ENCODE assay signal across 7 cellular contexts in the genomic region with DNA sequence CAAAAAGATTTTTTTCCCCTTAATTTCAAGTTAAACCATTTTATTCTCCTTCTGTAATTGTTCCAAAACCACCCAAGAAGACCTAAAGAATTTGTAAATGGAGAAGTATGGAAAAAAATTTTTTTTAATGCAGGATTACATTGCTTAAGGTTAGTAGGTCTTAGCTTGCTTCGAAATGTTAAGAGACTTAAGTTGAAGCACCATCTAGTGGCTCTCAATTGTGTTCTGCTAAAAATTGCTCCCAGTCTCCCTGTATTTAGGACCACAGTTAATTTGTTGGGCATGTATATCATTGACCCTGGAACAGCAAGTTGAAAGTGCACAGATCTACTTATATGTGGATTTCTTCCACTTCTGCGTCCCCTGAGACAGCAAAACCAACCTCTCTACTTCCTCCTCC. TPM values are rescaled to one million over a fixed set of nuclear protein-coding genes. Genes with fewer than 3 reads are reported as not detected.
A peak's percentile ranks its signal among the peaks of the same experiment; 100 is the strongest.
DNase-seq lines count a peak whose midpoint lies in the region; ATAC-seq and TF ChIP-seq lines count a peak whose summit lies in the region.

No MANE protein-coding gene starts in this region.

- H2AFZ ChIP-seq in OCI-LY1 (ENCODE audit: low read length) (no peak overlapping the region), fibroblast of lung (ENCODE audit: low read length) (no peak overlapping the region)

- H3K27ac ChIP-seq in OCI-LY1 (ENCODE audit: low read depth, low read length, poor library complexity, severe bottlenecking) (no peak overlapping the region), fibroblast of lung (ENCODE audit: insufficient read depth, low read length) (no peak overlapping the region)

- H3K4me1 ChIP-seq in OCI-LY1 (ENCODE audit: insufficient read depth, low read length, severe bottlenecking), result peaks cover 11% of the 10 kb centered on the region
- peaks cover 22% of the 10 kb centered on the region for H3K4me1 ChIP-seq in fibroblast of lung (ENCODE audit: control insufficient read depth, extremely low read depth, insufficient read depth, low read length)

- no peaks in the 10 kb centered on the region for H4K20me1 ChIP-seq in OCI-LY1 (ENCODE audit: insufficient read depth, low read length)
- no peaks in the 10 kb centered on the region for H4K20me1 ChIP-seq in fibroblast of lung (ENCODE audit: control insufficient read depth, extremely low read depth, insufficient read depth, low read length)

- H3K9me2 ChIP-seq in OCI-LY1 (ENCODE audit: low read depth, low read length), result no peaks in the 10 kb centered on the region

- peak; percentile 82 to 90 for DNase-seq in fibroblast of lung (ENCODE audit: low read depth in 2 of 2)
- DNase-seq in renal cortical epithelial cell (ENCODE audit: low read depth), result peak; percentile 77
- no peak for DNase-seq in activated CD8-positive, alpha-beta T cell treated with anti-CD3 and anti-CD28 coated beads for 36 hours

- no peaks in the 10 kb centered on the region for H3K36me3 ChIP-seq in OCI-LY1 (ENCODE audit: insufficient read depth, low read length)
- no peaks in the 10 kb centered on the region for H3K36me3 ChIP-seq in fibroblast of lung (ENCODE audit: control insufficient read depth, insufficient read depth, low read length)

- TF ChIP-seq CTCF in GM12872 (IDR thresholded peaks at IDR 0.05; ENCODE audit: insufficient read depth, low read depth, low read length) (peak; percentile 28; the same call in 1 of the 3 replicates), OCI-LY1 (IDR thresholded peaks at IDR 0.05; ENCODE audit: low read length) (peak; percentile 35; the same call in 1 of the 2 replicates), fibroblast of lung (conservative IDR thresholded peaks at IDR 0.05 in 1 of 2, IDR thresholded peaks at IDR 0.05 in 1 of 2; ENCODE audit: low read depth in 1 of 2, low read length in 2 of 2) (peak; percentile 69)
- TF ChIP-seq CTCF in activated CD8-positive, alpha-beta T cell treated with anti-CD3 and anti-CD28 coated beads for 36 hours (IDR thresholded peaks at IDR 0.05), result no peak

- peaks cover 3% of the 10 kb centered on the region for H3K4me1 Mint-ChIP-seq in activated CD8-positive, alpha-beta T cell treated with anti-CD3 and anti-CD28 coated beads for 36 hours (ENCODE audit: low read depth)

- no peaks in the 10 kb centered on the region for H3K27me3 Mint-ChIP-seq in activated CD8-positive, alpha-beta T cell treated with anti-CD3 and anti-CD28 coated beads for 36 hours

- H3K79me2 ChIP-seq in OCI-LY1 (ENCODE audit: insufficient read depth, low read length) (no peaks in the 10 kb centered on the region), fibroblast of lung (ENCODE audit: control insufficient read depth, insufficient read depth, low read length) (no peaks in the 10 kb centered on the region)

- no peak overlapping the region for H3K4me3 Mint-ChIP-seq in activated CD8-positive, alpha-beta T cell treated with anti-CD3 and anti-CD28 coated beads for 36 hours

- intact Hi-C loops in activated CD8-positive, alpha-beta T cell treated with anti-CD3 and anti-CD28 coated beads for 36 hours (cut with micrococcal nuclease), result loop anchor here (10.0 kb wide), 1 partner anchor 169 kb away; a partner anchor contains a TSS

- no peak overlapping the region for H3K9ac ChIP-seq in OCI-LY1 (ENCODE audit: low read length)
- no peak overlapping the region for H3K9ac ChIP-seq in fibroblast of lung (ENCODE audit: insufficient read depth, low read length)

- H3F3A ChIP-seq in OCI-LY1 (ENCODE audit: insufficient read depth, low read length), result no peaks in the 10 kb centered on the region

- no peaks in the 10 kb centered on the region for H3K9me3 Mint-ChIP-seq in activated CD8-positive, alpha-beta T cell treated with anti-CD3 and anti-CD28 coated beads for 36 hours

- H3K36me3 Mint-ChIP-seq in activated CD8-positive, alpha-beta T cell treated with anti-CD3 and anti-CD28 coated beads for 36 hours (ENCODE audit: low read depth), result no peaks in the 10 kb centered on the region

- H3K9me3 ChIP-seq in OCI-LY1 (ENCODE audit: low read length) (no peaks in the 10 kb centered on the region), fibroblast of lung (ENCODE audit: control insufficient read depth, insufficient read depth, low read depth, low read length) (no peaks in the 10 kb centered on the region)

- H3K27me3 ChIP-seq in OCI-LY1 (ENCODE audit: insufficient read depth, low read length) (no peaks in the 10 kb centered on the region), fibroblast of lung (ENCODE audit: control insufficient read depth, insufficient read depth, low read length) (no peaks in the 10 kb centered on the region)

- CTCF ChIA-PET in activated CD8-positive, alpha-beta T cell treated with anti-CD3 and anti-CD28 coated beads for 36 hours (lab: Charles Lee), result interaction anchor here (1.0 to 2.1 kb wide), 8 partner anchors 15 to 225 kb away, joined by 3 to 13 read pairs (median 6); no protein-coding TSS in a partner anchor

- H3K4me2 ChIP-seq in OCI-LY1 (ENCODE audit: low read length), result no peak overlapping the region
- H3K4me2 ChIP-seq in fibroblast of lung (ENCODE audit: extremely low read depth, insufficient read depth, low read length), result no peak overlapping the region

- no peak for ATAC-seq in GM21367 (IDR thresholded peaks at IDR 0.05; ENCODE audit: unreplicated experiment)
- no peak for ATAC-seq in activated CD8-positive, alpha-beta T cell treated with anti-CD3 and anti-CD28 coated beads for 36 hours
- ATAC-seq in GM19452 (IDR thresholded peaks at IDR 0.05; ENCODE audit: unreplicated experiment), result no peak

- no peak overlapping the region for H3K27ac Mint-ChIP-seq in activated CD8-positive, alpha-beta T cell treated with anti-CD3 and anti-CD28 coated beads for 36 hours

- POLR2A ChIA-PET in activated CD8-positive, alpha-beta T cell treated with anti-CD3 and anti-CD28 coated beads for 36 hours (lab: Charles Lee), result interaction anchor here (0.7 kb wide), 1 partner anchor 85 kb away, joined by 3 read pairs; no protein-coding TSS in a partner anchor

- H3K4me3 ChIP-seq in OCI-LY1 (ENCODE audit: low read depth, low read length, poor library complexity, severe bottlenecking), result no peak overlapping the region
- H3K4me3 ChIP-seq in fibroblast of lung (replicated peaks in 1 of 4; ENCODE audit: control extremely low read depth in 1 of 4, insufficient read depth in 1 of 4, low read depth in 3 of 4, low read length in 4 of 4), result no peak overlapping the region

RNA-seq across cellular contexts. Expression of a gene that starts 32.4 kb away (rescaled TPM):
- total RNA-seq in fibroblast of lung (not detected in 2 replicates), renal cortical epithelial cell (not detected in 2 replicates)
- polyA plus RNA-seq in fibroblast of lung, result not detected in 2 replicates
- not detected in 2 replicates for polyA plus RNA-seq in fibroblast of lung (2012)
- polyA minus RNA-seq in fibroblast of lung (ENCODE audit: low replicate concordance), result not detected in 2 replicates
- not detected for total RNA-seq in activated CD8-positive, alpha-beta T cell treated with anti-CD3 and anti-CD28 coated beads for 36 hours
